In genomic region chr4:15986900-15987299, GRCh38 we compare ENCODE assay signal across 2 cellular contexts.
TF ChIP-seq lines count a peak whose summit lies in the region.

No MANE protein-coding gene starts in this region.

TF ChIP-seq in HepG2, 621 proteins besides CTCF, POLR2A, EP300 and RAD21:
- no peak for TF ChIP-seq CHCHD3 (CRISPR knock-in tag; IDR thresholded peaks at IDR 0.05)
TF ChIP-seq in HepG2: peak in this region for 0.

TF ChIP-seq in K562, 482 proteins besides CTCF, POLR2A, EP300 and RAD21:
- TF ChIP-seq DDX20 (tag; IDR thresholded peaks at IDR 0.05; ENCODE audit: low read depth) = no peak
- TF ChIP-seq CREB3L1 (IDR thresholded peaks at IDR 0.05; ENCODE audit: borderline replicate concordance, low read depth) = no peak
- TF ChIP-seq KLF6 (CRISPR knock-in tag; IDR thresholded peaks at IDR 0.05; ENCODE audit: borderline replicate concordance) = no peak
- peak; percentile 30; the same call in 1 of the 2 replicates for TF ChIP-seq USF2 (CRISPR knock-in tag; IDR thresholded peaks at IDR 0.05)
- peak; percentile 53 for TF ChIP-seq NFYB (IDR thresholded peaks at IDR 0.05; ENCODE audit: extremely low read depth, insufficient read length)
